Comparison of ENCODE assay signal across 22 cellular contexts in the genomic region with DNA sequence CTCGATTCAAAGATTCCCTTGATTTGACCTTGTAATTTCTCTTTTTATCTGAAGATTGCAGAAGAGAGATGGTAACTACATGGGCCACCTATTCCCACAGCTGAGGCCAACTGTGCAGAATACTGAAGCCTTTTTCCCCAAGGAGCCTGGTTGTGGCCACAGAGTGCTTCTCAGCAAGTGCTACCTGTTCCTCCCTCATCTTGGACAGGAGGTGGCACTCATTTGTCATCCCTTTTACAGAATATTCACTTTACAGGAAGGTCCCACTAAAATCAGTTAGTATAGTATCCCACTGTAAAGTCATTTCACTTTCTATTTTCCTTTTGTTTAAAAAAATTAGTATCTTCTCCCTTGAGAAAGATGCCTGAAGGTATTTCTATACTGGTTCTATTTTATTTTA.
DNase-seq lines count a peak whose midpoint lies in the region; ATAC-seq, FAIRE-seq and TF ChIP-seq lines count a peak whose summit lies in the region.
"Had no signal": no experiment of that assay in that cellular context is flagged by ENCODE, and none has a peak within 500 bp of the region (broad histone marks: within the 10 kb centered on the region; RNA-seq: fewer than 3 reads in every experiment).

No MANE protein-coding gene starts in this region.

- H3K4me3 ChIP-seq in A549 = no peak overlapping the region
- no peak overlapping the region for H3K4me3 ChIP-seq in GM23338
- H3K4me3 ChIP-seq in H1 (ENCODE audit: extremely low read depth in 1 of 4, insufficient read depth in 2 of 4, low read depth in 3 of 4, low read length in 4 of 4) = no peak overlapping the region
- H3K4me3 ChIP-seq in HepG2 (replicated peaks in 1 of 3; ENCODE audit: insufficient read depth in 1 of 3, low read depth in 2 of 3, low read length in 3 of 3) = no peak overlapping the region

- H3K27ac Mint-ChIP-seq in GM23338 = no peak overlapping the region
- H3K27ac Mint-ChIP-seq in activated CD8-positive, alpha-beta memory T cell treated with anti-CD3 and anti-CD28 coated beads, Interleukin-2, amount 10 ng/mL, durations not matched to agents 7 days and 5 days = no peak overlapping the region
- H3K27ac Mint-ChIP-seq: CD4-positive, alpha-beta T cell had no signal

- H2AK5ac ChIP-seq in H1 (ENCODE audit: low read depth, low read length) = no peak overlapping the region

- no peak overlapping the region for H4K8ac ChIP-seq in H1 (ENCODE audit: extremely low read depth, insufficient read depth, low read length)

- H3K56ac ChIP-seq in H1 (replicated peaks; ENCODE audit: insufficient read length, low read depth, low read length) = no peak overlapping the region

- H3K36me3 Mint-ChIP-seq in GM23338 (ENCODE audit: low read depth) = peaks cover 5% of the 10 kb centered on the region; the same call in 1 of the 3 replicates
- no peaks in the 10 kb centered on the region for H3K36me3 Mint-ChIP-seq in activated CD8-positive, alpha-beta memory T cell treated with anti-CD3 and anti-CD28 coated beads, Interleukin-2, amount 10 ng/mL, durations not matched to agents 7 days and 5 days

- H4K20me1 ChIP-seq in GM23338 (replicated peaks; ENCODE audit: insufficient read depth) = no peaks in the 10 kb centered on the region
- no peaks in the 10 kb centered on the region for H4K20me1 ChIP-seq in H1 (replicated peaks in 1 of 2; ENCODE audit: control insufficient read depth in 1 of 2, insufficient read depth in 2 of 2, low read length in 2 of 2)
- H4K20me1 ChIP-seq in HepG2 (ENCODE audit: insufficient read depth, low read length) = no peaks in the 10 kb centered on the region

- no peaks in the 10 kb centered on the region for H3K79me1 ChIP-seq in H1 (ENCODE audit: low read depth, low read length)

- POLR2A ChIA-PET in A549 (lab: Yijun Ruan, JAX) = no interaction called here
- POLR2A ChIA-PET in H1 (lab: Charles Lee; ENCODE audit: partially characterized antibody) = no interaction called here
- POLR2A ChIA-PET in HepG2 (lab: Yijun Ruan, JAX) = no interaction called here

- H3K18ac ChIP-seq in H1 (ENCODE audit: extremely low read depth, low read length) = no peak overlapping the region

- no peaks in the 10 kb centered on the region for H3K79me2 ChIP-seq in GM23338 (replicated peaks; ENCODE audit: insufficient read depth)
- H3K79me2 ChIP-seq in H1 (ENCODE audit: control insufficient read depth in 1 of 2, insufficient read depth in 2 of 2, low read length in 2 of 2) = no peaks in the 10 kb centered on the region
- no peaks in the 10 kb centered on the region for H3K79me2 ChIP-seq in HepG2 (ENCODE audit: insufficient read depth, low read length)

- FAIRE-seq in A549 (lab: Jason Lieb, UNC) = no peak
- no peak for FAIRE-seq in H1 (lab: Jason Lieb, UNC)
- no peak for FAIRE-seq in HepG2 (lab: Jason Lieb, UNC)
- FAIRE-seq: HTR-8/SVneo, RCC 7860 had no signal

- no peak overlapping the region for H3K4me2 ChIP-seq in A549
- H3K4me2 ChIP-seq in GM23338 = no peak overlapping the region
- H3K4me2 ChIP-seq in H1 (ENCODE audit: insufficient read depth in 1 of 2, low read depth in 2 of 2, low read length in 2 of 2) = no peak overlapping the region
- no peak overlapping the region for H3K4me2 ChIP-seq in HepG2 (ENCODE audit: low read depth, low read length)
- H3K4me2 ChIP-seq: SK-N-SH had no signal

- no peak overlapping the region for H3K4me3 Mint-ChIP-seq in GM23338
- H3K4me3 Mint-ChIP-seq in activated CD8-positive, alpha-beta memory T cell treated with anti-CD3 and anti-CD28 coated beads, Interleukin-2, amount 10 ng/mL, durations not matched to agents 7 days and 5 days = no peak overlapping the region
- H3K4me3 Mint-ChIP-seq: CD4-positive, alpha-beta T cell had no signal

- H3K9ac ChIP-seq in H1 (replicated peaks in 1 of 4; ENCODE audit: extremely low read depth in 1 of 4, low read depth in 3 of 4, low read length in 3 of 4) = no peak overlapping the region
- no peak overlapping the region for H3K9ac ChIP-seq in HepG2 (ENCODE audit: insufficient read depth, low read depth, low read length)
- H3K9ac ChIP-seq: SK-N-SH had no signal

- in situ Hi-C loops in HepG2 (cut with HindIII; ENCODE audit: extremely low pct_ligation_motif_present, low pct_unique_long_range_greater_than_20kb) = no loop called here

- TF ChIP-seq CTCF in A549 (IDR thresholded peaks at IDR 0.05) = no peak
- peak; percentile 19 to 51; a peak in 2 of 4 replicates for TF ChIP-seq CTCF in GM23338 (conservative IDR thresholded peaks at IDR 0.05; ENCODE audit: low read depth in 2 of 2)
- TF ChIP-seq CTCF in H1 (IDR thresholded peaks at IDR 0.05; ENCODE audit: control extremely low read depth in 1 of 3, insufficient read depth in 1 of 3, low read depth in 1 of 3, low read length in 3 of 3) = peak in 2 of 3 experiments; percentile 2 to 6; a peak in 1 of 4 replicates
- TF ChIP-seq CTCF in HepG2 (CRISPR knock-in tag; IDR thresholded peaks at IDR 0.05) = peak; percentile 42
- TF ChIP-seq CTCF in GM10266 (IDR thresholded peaks at IDR 0.05; ENCODE audit: control insufficient read depth, insufficient read depth, low read depth, missing control alignments) = no peak

- H3K9me3 Mint-ChIP-seq in GM23338 = no peaks in the 10 kb centered on the region
- no peaks in the 10 kb centered on the region for H3K9me3 Mint-ChIP-seq in activated CD8-positive, alpha-beta memory T cell treated with anti-CD3 and anti-CD28 coated beads, Interleukin-2, amount 10 ng/mL, durations not matched to agents 7 days and 5 days (ENCODE audit: low read depth)

- no peak overlapping the region for H4K5ac ChIP-seq in H1 (ENCODE audit: insufficient read length, low read depth, low read length)

- H3K4me1 Mint-ChIP-seq in GM23338 = no peaks in the 10 kb centered on the region
- no peaks in the 10 kb centered on the region for H3K4me1 Mint-ChIP-seq in activated CD8-positive, alpha-beta memory T cell treated with anti-CD3 and anti-CD28 coated beads, Interleukin-2, amount 10 ng/mL, durations not matched to agents 7 days and 5 days

- H3K23ac ChIP-seq in H1 (ENCODE audit: insufficient read length) = no peak overlapping the region

- no TSS peak for BruUV-seq in HepG2 (replicated peaks; lab: Mats Ljungman, UMichigan)

- no peak overlapping the region for H2BK120ac ChIP-seq in H1 (replicated peaks; ENCODE audit: low read depth, low read length)

- H3K9me3 ChIP-seq in A549 (no peaks in the 10 kb centered on the region), H1 (ENCODE audit: insufficient read depth in 2 of 2, low read depth in 1 of 2, low read length in 1 of 2) (no peaks in the 10 kb centered on the region), HepG2 (ENCODE audit: low read length) (no peaks in the 10 kb centered on the region)
- H3K9me3 ChIP-seq: BE2C, SK-N-SH had no signal

- H2BK15ac ChIP-seq in H1 (ENCODE audit: low read length) = no peak overlapping the region

- no peak for ATAC-seq in A549
- ATAC-seq in GM23338 = no peak
- ATAC-seq in HepG2 = peak; percentile 47; the same call in 2 of the 3 replicates
- ATAC-seq in activated CD8-positive, alpha-beta memory T cell treated with anti-CD3 and anti-CD28 coated beads, Interleukin-2, amount 10 ng/mL, durations not matched to agents 7 days and 5 days = no peak

- no peak overlapping the region for H2BK20ac ChIP-seq in H1 (ENCODE audit: low read length)

- TF ChIP-seq POLR2A in A549 (IDR thresholded peaks at IDR 0.05; ENCODE audit: low read length) = no peak
- no peak for TF ChIP-seq POLR2A in H1 (IDR thresholded peaks at IDR 0.05; ENCODE audit: control extremely low read depth in 1 of 2, low read depth in 2 of 2, low read length in 2 of 2)
- TF ChIP-seq POLR2A in HepG2 (IDR thresholded peaks at IDR 0.05; ENCODE audit: insufficient read depth in 1 of 2, low read depth in 2 of 2, low read length in 2 of 2) = no peak

- no peaks in the 10 kb centered on the region for H3K9me2 ChIP-seq in GM23338 (ENCODE audit: insufficient read depth)
- H3K9me2 ChIP-seq: SK-N-SH had no signal

- H4K91ac ChIP-seq in H1 (replicated peaks; ENCODE audit: insufficient read length, low read length) = no peak overlapping the region

- H3K27me3 ChIP-seq in GM23338 (ENCODE audit: insufficient read depth) (no peaks in the 10 kb centered on the region), H1 (replicated peaks in 1 of 4; ENCODE audit: control insufficient read depth in 3 of 4, extremely low read depth in 1 of 4, insufficient read depth in 3 of 4, low read length in 3 of 4) (no peaks in the 10 kb centered on the region), HepG2 (ENCODE audit: control insufficient read depth in 1 of 2, insufficient read depth in 2 of 2, low read length in 2 of 2) (no peaks in the 10 kb centered on the region)
- H3K27me3 ChIP-seq: BE2C had no signal

- H3K4me1 ChIP-seq in A549 (no peaks in the 10 kb centered on the region), GM23338 (ENCODE audit: insufficient read depth) (no peaks in the 10 kb centered on the region), H1 (replicated peaks in 1 of 4; ENCODE audit: control insufficient read depth in 3 of 4, insufficient read depth in 4 of 4, low read length in 3 of 4) (no peaks in the 10 kb centered on the region), HepG2 (ENCODE audit: insufficient read depth, low read length) (no peaks in the 10 kb centered on the region)
- H3K4me1 ChIP-seq: BE2C had no signal

- no peak overlapping the region for H2BK5ac ChIP-seq in H1 (ENCODE audit: low read depth, low read length)

- no peak overlapping the region for H2BK12ac ChIP-seq in H1 (ENCODE audit: low read depth, low read length)

- H3K27me3 Mint-ChIP-seq in GM23338 (ENCODE audit: insufficient read depth, low read depth, poor library complexity) = no peaks in the 10 kb centered on the region
- H3K27me3 Mint-ChIP-seq in activated CD8-positive, alpha-beta memory T cell treated with anti-CD3 and anti-CD28 coated beads, Interleukin-2, amount 10 ng/mL, durations not matched to agents 7 days and 5 days = no peaks in the 10 kb centered on the region
- H3K27me3 Mint-ChIP-seq: CD4-positive, alpha-beta T cell had no signal

- H3K36me3 ChIP-seq in GM23338 (ENCODE audit: insufficient read depth) = no peaks in the 10 kb centered on the region
- no peaks in the 10 kb centered on the region for H3K36me3 ChIP-seq in H1 (ENCODE audit: control insufficient read depth in 2 of 4, insufficient read depth in 4 of 4, low read length in 3 of 4)
- H3K36me3 ChIP-seq in HepG2 (replicated peaks in 1 of 2; ENCODE audit: control insufficient read depth in 1 of 2, insufficient read depth in 2 of 2, low read length in 2 of 2) = no peaks in the 10 kb centered on the region
- H3K36me3 ChIP-seq: BE2C had no signal

- TF ChIP-seq RAD21 in A549 (conservative IDR thresholded peaks at IDR 0.05 in 1 of 2, IDR thresholded peaks at IDR 0.05 in 1 of 2) (peak; percentile 29 to 30; a peak in 1 of 5 replicates), H1 (IDR thresholded peaks at IDR 0.05 in 1 of 2, conservative IDR thresholded peaks at IDR 0.05 in 1 of 2; ENCODE audit: low read depth in 2 of 2, low read length in 2 of 2) (peak; percentile 29 to 47), HepG2 (CRISPR knock-in tag; IDR thresholded peaks at IDR 0.05) (no peak)

- H3F3A ChIP-seq in GM23338 (replicated peaks; ENCODE audit: low read depth) = no peaks in the 10 kb centered on the region

- intact Hi-C loops in HepG2 (cut with micrococcal nuclease; ENCODE audit: unreplicated experiment) = loop anchor here (10.0 kb wide), 1 partner anchor 261 kb away; no protein-coding TSS in a partner anchor

- TF ChIP-seq EP300 in A549 (IDR thresholded peaks at IDR 0.05) (no peak), H1 (IDR thresholded peaks at IDR 0.05; ENCODE audit: borderline replicate concordance in 1 of 2, low read depth in 2 of 2, low read length in 2 of 2) (no peak), HepG2 (IDR thresholded peaks at IDR 0.05; ENCODE audit: low read depth in 2 of 2, low read length in 2 of 2) (no peak), HepG2 (CRISPR knock-in tag; IDR thresholded peaks at IDR 0.05; ENCODE audit: borderline replicate concordance) (no peak)

- H3K23me2 ChIP-seq in H1 (ENCODE audit: low read depth, low read length) = no peaks in the 10 kb centered on the region; the same call in 1 of the 2 replicates

- H2AFZ ChIP-seq in GM23338 = no peak overlapping the region
- no peak overlapping the region for H2AFZ ChIP-seq in H1 (ENCODE audit: low read length)
- no peak overlapping the region for H2AFZ ChIP-seq in HepG2 (ENCODE audit: low read length)

- no peak overlapping the region for H3K27ac ChIP-seq in A549
- no peak overlapping the region for H3K27ac ChIP-seq in GM23338 (ENCODE audit: low read depth)
- no peak overlapping the region for H3K27ac ChIP-seq in H1 (ENCODE audit: low read depth, low read length)
- H3K27ac ChIP-seq in HepG2 (ENCODE audit: extremely low read length, insufficient read depth, low read length) = no peak overlapping the region

- 97% methylated on average over 1 of the region's 1 CpG for WGBS in A549 (ENCODE audit: missing lambda C conversion rate)
- WGBS in H1 (ENCODE audit: extremely low coverage in 1 of 2, insufficient coverage in 1 of 2, insufficient read length in 1 of 2, insufficient replicate concordance in 2 of 2, low coverage in 1 of 2, low lambda C conversion rate in 2 of 2, missing lambda C conversion rate in 1 of 2), 2 experiments = 94% methylated on average over 1 of the region's 1 CpG; no CpG with 5 or more reads in 1 of the 2 experiments
- WGBS in HepG2 (ENCODE audit: low lambda C conversion rate) = 93% methylated on average over 1 of the region's 1 CpG

- CTCF ChIA-PET in A549 (lab: Yijun Ruan, JAX) (interaction anchor here (0.9 to 1.0 kb wide), 3 partner anchors 18 to 279 kb away, joined by 3 read pairs; no protein-coding TSS in a partner anchor), H1 (lab: Charles Lee; ENCODE audit: partially characterized antibody) (interaction anchor here (1.4 kb wide), 1 partner anchor 91 kb away, joined by 4 read pairs; no protein-coding TSS in a partner anchor), HepG2 (lab: Yijun Ruan, JAX; ENCODE audit: low intra/inter-chr PET ratio, low total read pairs) (no interaction called here)
- CTCF ChIA-PET in activated CD8-positive, alpha-beta memory T cell treated with anti-CD3 and anti-CD28 coated beads, Interleukin-2, amount 10 ng/mL, durations not matched to agents 7 days and 5 days (lab: Charles Lee) = no interaction called here

- no peak overlapping the region for H3K14ac ChIP-seq in H1 (ENCODE audit: insufficient read length)

- H3K4ac ChIP-seq in H1 (replicated peaks; ENCODE audit: insufficient read length, low read depth, low read length) = no peak overlapping the region

- DNase-seq in A549 (ENCODE audit: low read depth in 1 of 2, low spot score in 1 of 2) = peak in 1 of 2 experiments; percentile 10
- peak; percentile 21 for DNase-seq in GM23338 (ENCODE audit: low spot score)
- DNase-seq in H1 (ENCODE audit: low read depth in 1 of 2, low spot score in 2 of 2) = no peak
- peak; percentile 5 for DNase-seq in HepG2 (ENCODE audit: low spot score)
- no peak for DNase-seq in activated gamma-delta T cell (lab: John Stamatoyannopoulos, UW)
- DNase-seq in stimulated activated CD8-positive, alpha-beta memory T cell treated with anti-CD3 and anti-CD28 coated beads, Interleukin-4, amount 100 ng/mL, for 48 hours = no peak
- DNase-seq in GM10266 (ENCODE audit: extremely low spot score) = no peak
- DNase-seq in activated CD8-positive, alpha-beta memory T cell treated with anti-CD3 and anti-CD28 coated beads, Interleukin-2, amount 10 ng/mL, durations not matched to agents 7 days and 5 days = no peak
- DNase-seq: 8988T; BE2C; CD4-positive, alpha-beta T cell; HCEC 1CT; Kasumi-1; NCI-H1092 treated with DMSO at 0.1 percent for 48 hours; NCI-H1694; NCI-H2081 treated with DMSO at 0.1 percent for 48 hours; NCI-H446 treated with DMSO at 0.1 percent for 48 hours; NK-92 treated with Interleukin-12 subunit alpha and Interleukin-12 subunit beta, amount 100 ng/mL, for 24 hours; SHP77; SK-N-SH had no signal

Comparison
In these comparisons a context has a peak if more than half of its experiments do, and no peak if none do; other contexts are left out.
1. DNase-seq: peak in GM23338 (single experiment) and HepG2 (single experiment); none in H1 (0 of 2), activated gamma-delta T cell (single experiment), stimulated activated CD8-positive, alpha-beta memory T cell treated with anti-CD3 and anti-CD28 coated beads, Interleukin-4, amount 100 ng/mL, for 48 hours (single experiment), GM10266 (single experiment) and activated CD8-positive, alpha-beta memory T cell treated with anti-CD3 and anti-CD28 coated beads, Interleukin-2, amount 10 ng/mL, durations not matched to agents 7 days and 5 days (single experiment).
2. CTCF ChIP-seq: peak in GM23338 (2 of 2), H1 (2 of 3) and HepG2 (single experiment); none in A549 (single experiment) and GM10266 (single experiment).
3. CTCF ChIA-PET loops: an anchor here in A549 (0.9 to 1.0 kb wide) and H1 (1.4 kb wide); none called in HepG2 and activated CD8-positive, alpha-beta memory T cell treated with anti-CD3 and anti-CD28 coated beads, Interleukin-2, amount 10 ng/mL, durations not matched to agents 7 days and 5 days.